ENCODE assay signal across 14 cellular contexts in genomic region chr3:123089611-123090301, GRCh38. TPM values are rescaled to one million over a fixed set of nuclear protein-coding genes. Genes with fewer than 3 reads are reported as not detected.
DNase-seq lines count a peak whose midpoint lies in the region; ATAC-seq and TF ChIP-seq lines count a peak whose summit lies in the region.
"Had no signal": no experiment of that assay in that cellular context is flagged by ENCODE, and none has a peak within 500 bp of the region (broad histone marks: within the 10 kb centered on the region; RNA-seq: fewer than 3 reads in every experiment).

No MANE protein-coding gene starts in this region.

- H3K9me3 Mint-ChIP-seq in brain (no peaks in the 10 kb centered on the region), immature natural killer cell (no peaks in the 10 kb centered on the region)
- H3K9me3 Mint-ChIP-seq: CD4-positive, alpha-beta T cell had no signal

- peaks cover 20% of the 10 kb centered on the region for H3K36me3 Mint-ChIP-seq in brain
- H3K36me3 Mint-ChIP-seq in immature natural killer cell: no peaks in the 10 kb centered on the region

- H3K36me3 ChIP-seq in psoas muscle (ENCODE audit: insufficient read depth in 1 of 2, low read depth in 1 of 2) (peaks cover 0 to 7% of the 10 kb centered on the region in 2 donors), brain microvascular endothelial cell (replicated peaks) (peaks cover 31% of the 10 kb centered on the region)

- no peaks in the 10 kb centered on the region for H3K9me3 ChIP-seq in psoas muscle
- H3K9me3 ChIP-seq: SJCRH30 had no signal

- H3K27me3 ChIP-seq in psoas muscle (ENCODE audit: insufficient read depth in 3 of 3, low read length in 2 of 3) (no peaks in the 10 kb centered on the region), brain microvascular endothelial cell (replicated peaks) (no peaks in the 10 kb centered on the region)
- H3K27me3 ChIP-seq: SJCRH30 had no signal

- H3K4me3 ChIP-seq in psoas muscle (no peak overlapping the region), brain microvascular endothelial cell (ENCODE audit: low read depth, low read length) (no peak overlapping the region)
- H3K4me3 ChIP-seq: SJCRH30 had no signal

- in situ Hi-C loops in brain microvascular endothelial cell (cut with HindIII; ENCODE audit: low pct_ligation_motif_present, low sequenced_read_pairs): no loop called here

- TF ChIP-seq CTCF in brain (conservative IDR thresholded peaks at IDR 0.05) (no peak), psoas muscle (IDR thresholded peaks at IDR 0.05) (no peak), brain microvascular endothelial cell (IDR thresholded peaks at IDR 0.05; ENCODE audit: low read depth, low read length, missing control alignments) (no peak)

- intact Hi-C loops in psoas muscle (cut with DNase I): no loop called here

- peaks cover 34% of the 10 kb centered on the region for H3K4me1 ChIP-seq in psoas muscle

- H3K4me1 Mint-ChIP-seq in brain (peaks cover 85% of the 10 kb centered on the region), immature natural killer cell (peaks cover 19% of the 10 kb centered on the region in 2 donors)

- H3K4me3 Mint-ChIP-seq in brain (no peak overlapping the region), immature natural killer cell (no peak overlapping the region)
- H3K4me3 Mint-ChIP-seq: CD4-positive, alpha-beta T cell had no signal

- ATAC-seq in psoas muscle: peak; percentile 71 to 92 (median 88)

- H3K27me3 Mint-ChIP-seq in brain: no peaks in the 10 kb centered on the region
- H3K27me3 Mint-ChIP-seq in immature natural killer cell (ENCODE audit: low read depth in 3 of 3): peaks cover 0 to 2% (median 2%) of the 10 kb centered on the region in 3 donors
- H3K27me3 Mint-ChIP-seq: CD4-positive, alpha-beta T cell had no signal

- H3K27ac Mint-ChIP-seq in brain: peak overlapping the region; percentile 46 to 93 (median 88)
- H3K27ac Mint-ChIP-seq in immature natural killer cell: no peak overlapping the region

- H3K27ac ChIP-seq in psoas muscle: no peak overlapping the region
- no peak overlapping the region for H3K27ac ChIP-seq in brain microvascular endothelial cell
- H3K27ac ChIP-seq: SJCRH30 had no signal

- peak; percentile 92 for DNase-seq in DMS 273 (lab: John Stamatoyannopoulos, UW; ENCODE audit: unreplicated experiment)
- DNase-seq in hypothalamus (lab: John Stamatoyannopoulos, UW): peak in 42 of 51 donors; percentile 22 to 84 (median 60)
- peak; percentile 63 to 79 for DNase-seq in psoas muscle
- no peak for DNase-seq in 8988T
- no peak for DNase-seq in NCI-H1694 treated with DMSO at 0.1 percent for 48 hours (lab: John Stamatoyannopoulos, UW)
- DNase-seq in brain microvascular endothelial cell: no peak
- no peak for DNase-seq in immature natural killer cell
- DNase-seq: activated CD4-positive, alpha-beta T cell treated with anti-CD3 and anti-CD28 coated beads for 48 hours; activated naive CD4-positive, alpha-beta T cell treated with Interleukin-2 at 50 U/mL for 16 hours; NCI-H2171; SJCRH30; small intestine had no signal

- 23 to 34% (median 25%) methylated on average over 12 of the region's 12 CpGs for WGBS in psoas muscle, 3 donors

RNA-seq across cellular contexts. Expression of gene PDIA5, which starts 22.9 kb away (rescaled TPM):
- polyA plus RNA-seq in brain (ENCODE audit: insufficient read depth, low read depth, low replicate concordance): 12.3 TPM
- total RNA-seq in psoas muscle: 1 to 10 TPM; 2.9 to 6.4 (median 5.4) TPM
- polyA plus RNA-seq in psoas muscle: 1 to 10 TPM; 3.2 to 6.1 (median 3.3) TPM
- polyA plus RNA-seq in immature natural killer cell: 1 to 10 TPM in 1 of 3 donors, under 1 TPM in 1, not detected in 1; 0.74 to 1.3 TPM

Comparison
In these comparisons a context has a peak if more than half of its experiments do, and no peak if none do; other contexts are left out.
1. DNase-seq: peak in DMS 273 (single experiment), hypothalamus (42 of 51) and psoas muscle (2 of 2); none in 8988T (single experiment), NCI-H1694 treated with DMSO at 0.1 percent for 48 hours (single experiment), brain microvascular endothelial cell (single experiment) and immature natural killer cell (0 of 3).
2. H3K27ac Mint-ChIP-seq: peak in brain (5 of 5); none in immature natural killer cell (0 of 6).